ENCODE assay signal across 11 cellular contexts in the genomic region with DNA sequence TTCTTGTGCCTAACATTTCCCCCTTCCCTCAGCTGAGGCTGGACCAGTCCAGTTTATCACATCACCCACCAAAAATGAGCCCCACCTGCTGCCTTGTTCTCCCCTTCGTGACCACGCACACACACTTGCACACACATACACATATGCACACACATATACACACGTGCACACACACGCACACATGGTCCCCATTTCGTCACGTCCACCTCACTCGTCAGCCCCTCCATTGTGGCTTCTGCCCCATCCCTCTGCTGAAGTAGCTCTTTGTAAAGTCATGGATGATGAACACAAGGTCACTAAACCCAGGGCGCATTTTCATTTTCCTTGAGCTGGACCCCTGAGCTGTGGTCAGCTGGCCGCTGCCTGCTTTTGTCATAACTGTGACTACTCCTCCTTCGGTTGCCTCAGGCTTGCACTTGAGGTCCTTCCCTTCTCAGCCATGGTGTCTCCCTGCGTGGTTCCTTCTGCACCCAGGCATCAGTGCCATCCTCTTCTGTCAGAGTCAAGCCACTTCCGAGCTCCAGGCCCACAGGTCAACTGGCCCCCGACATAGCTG.
DNase-seq lines count a peak whose midpoint lies in the region; ATAC-seq and TF ChIP-seq lines count a peak whose summit lies in the region.
"Had no signal": no experiment of that assay in that cellular context is flagged by ENCODE, and none has a peak within 500 bp of the region (broad histone marks: within the 10 kb centered on the region; RNA-seq: fewer than 3 reads in every experiment).

No MANE protein-coding gene starts in this region.

- no peak for DNase-seq in activated CD8-positive, alpha-beta T cell treated with anti-CD3 and anti-CD28 coated beads, Interleukin-2, amount 10 ng/mL, durations not matched to agents 7 days and 5 days
- DNase-seq in activated CD8-positive, alpha-beta T cell treated with anti-CD3 and anti-CD28 coated beads for 36 hours: no peak
- peak; percentile 45 for DNase-seq in RPMI7951 (ENCODE audit: low read depth)
- peak in 1 of 2 donors; percentile 30 for DNase-seq in psoas muscle
- no peak for DNase-seq in T-helper 2 cell
- no peak for DNase-seq in HT-29 (ENCODE audit: low spot score)
- DNase-seq: NCI-H1436 treated with DMSO at 0.1 percent for 48 hours had no signal

- H3K4me1 ChIP-seq in psoas muscle: peaks cover 28% of the 10 kb centered on the region

- CTCF ChIA-PET in activated CD8-positive, alpha-beta T cell treated with anti-CD3 and anti-CD28 coated beads, Interleukin-2, amount 10 ng/mL, durations not matched to agents 7 days and 5 days (lab: Charles Lee): interaction anchor here (1.3 kb wide), 1 partner anchor 31 kb away, joined by 3 read pairs; no protein-coding TSS in a partner anchor
- CTCF ChIA-PET in activated CD8-positive, alpha-beta T cell treated with anti-CD3 and anti-CD28 coated beads for 36 hours (lab: Charles Lee): interaction anchor here (1.1 to 1.9 kb wide), 2 partner anchors 10 to 44 kb away, joined by 3 to 4 read pairs; no protein-coding TSS in a partner anchor

- H3K4me3 Mint-ChIP-seq in activated CD8-positive, alpha-beta T cell treated with anti-CD3 and anti-CD28 coated beads, Interleukin-2, amount 10 ng/mL, durations not matched to agents 7 days and 5 days: no peak overlapping the region
- H3K4me3 Mint-ChIP-seq in activated CD8-positive, alpha-beta T cell treated with anti-CD3 and anti-CD28 coated beads for 36 hours: no peak overlapping the region

- H3K4me3 ChIP-seq in psoas muscle: no peak overlapping the region
- H3K4me3 ChIP-seq: A549, cardiac muscle cell had no signal

- H3K4me1 Mint-ChIP-seq in activated CD8-positive, alpha-beta T cell treated with anti-CD3 and anti-CD28 coated beads, Interleukin-2, amount 10 ng/mL, durations not matched to agents 7 days and 5 days (ENCODE audit: low read depth): peaks cover 38% of the 10 kb centered on the region
- peaks cover 17% of the 10 kb centered on the region for H3K4me1 Mint-ChIP-seq in activated CD8-positive, alpha-beta T cell treated with anti-CD3 and anti-CD28 coated beads for 36 hours (ENCODE audit: low read depth)

- no peak for TF ChIP-seq CTCF in activated CD8-positive, alpha-beta T cell treated with anti-CD3 and anti-CD28 coated beads for 36 hours (IDR thresholded peaks at IDR 0.05)
- no peak for TF ChIP-seq CTCF in psoas muscle (IDR thresholded peaks at IDR 0.05)

- H3K27ac ChIP-seq in psoas muscle: peak overlapping the region; percentile 76

- no peaks in the 10 kb centered on the region for H3K9me3 ChIP-seq in psoas muscle
- H3K9me3 ChIP-seq: A549 had no signal

- H3K36me3 Mint-ChIP-seq in activated CD8-positive, alpha-beta T cell treated with anti-CD3 and anti-CD28 coated beads, Interleukin-2, amount 10 ng/mL, durations not matched to agents 7 days and 5 days (ENCODE audit: low read depth): no peaks in the 10 kb centered on the region
- no peaks in the 10 kb centered on the region for H3K36me3 Mint-ChIP-seq in activated CD8-positive, alpha-beta T cell treated with anti-CD3 and anti-CD28 coated beads for 36 hours (ENCODE audit: low read depth)

- intact Hi-C loops in activated CD8-positive, alpha-beta T cell treated with anti-CD3 and anti-CD28 coated beads for 36 hours (cut with micrococcal nuclease): no loop called here
- intact Hi-C loops in psoas muscle (cut with DNase I): no loop called here

- 92 to 94% (median 92%) methylated on average over 13 of the region's 13 CpGs for WGBS in psoas muscle, 3 donors

- peaks cover 26% of the 10 kb centered on the region for H3K27me3 Mint-ChIP-seq in activated CD8-positive, alpha-beta T cell treated with anti-CD3 and anti-CD28 coated beads, Interleukin-2, amount 10 ng/mL, durations not matched to agents 7 days and 5 days (ENCODE audit: low read depth)
- peaks cover 13% of the 10 kb centered on the region for H3K27me3 Mint-ChIP-seq in activated CD8-positive, alpha-beta T cell treated with anti-CD3 and anti-CD28 coated beads for 36 hours

- POLR2A ChIA-PET in activated CD8-positive, alpha-beta T cell treated with anti-CD3 and anti-CD28 coated beads, Interleukin-2, amount 10 ng/mL, durations not matched to agents 7 days and 5 days (lab: Charles Lee): no interaction called here
- POLR2A ChIA-PET in activated CD8-positive, alpha-beta T cell treated with anti-CD3 and anti-CD28 coated beads for 36 hours (lab: Charles Lee): no interaction called here

- no peak for ATAC-seq in activated CD8-positive, alpha-beta T cell treated with anti-CD3 and anti-CD28 coated beads, Interleukin-2, amount 10 ng/mL, durations not matched to agents 7 days and 5 days
- no peak for ATAC-seq in activated CD8-positive, alpha-beta T cell treated with anti-CD3 and anti-CD28 coated beads for 36 hours
- ATAC-seq in HG02943 (IDR thresholded peaks at IDR 0.05; ENCODE audit: low read depth, unreplicated experiment) (peak; percentile 13), psoas muscle (no peak), HG03469 (IDR thresholded peaks at IDR 0.05; ENCODE audit: unreplicated experiment) (no peak)

- peak overlapping the region; percentile 19 for H3K27ac Mint-ChIP-seq in activated CD8-positive, alpha-beta T cell treated with anti-CD3 and anti-CD28 coated beads, Interleukin-2, amount 10 ng/mL, durations not matched to agents 7 days and 5 days
- no peak overlapping the region for H3K27ac Mint-ChIP-seq in activated CD8-positive, alpha-beta T cell treated with anti-CD3 and anti-CD28 coated beads for 36 hours

- H3K27me3 ChIP-seq in psoas muscle (ENCODE audit: insufficient read depth in 3 of 3, low read length in 2 of 3): no peaks in the 10 kb centered on the region
- H3K27me3 ChIP-seq: cardiac muscle cell had no signal

- no peaks in the 10 kb centered on the region for H3K9me3 Mint-ChIP-seq in activated CD8-positive, alpha-beta T cell treated with anti-CD3 and anti-CD28 coated beads, Interleukin-2, amount 10 ng/mL, durations not matched to agents 7 days and 5 days (ENCODE audit: insufficient read depth)
- H3K9me3 Mint-ChIP-seq in activated CD8-positive, alpha-beta T cell treated with anti-CD3 and anti-CD28 coated beads for 36 hours: no peaks in the 10 kb centered on the region

- H3K36me3 ChIP-seq in psoas muscle (ENCODE audit: insufficient read depth in 1 of 2, low read depth in 1 of 2): no peaks in the 10 kb centered on the region
- H3K36me3 ChIP-seq: cardiac muscle cell had no signal
